In the genomic region with DNA sequence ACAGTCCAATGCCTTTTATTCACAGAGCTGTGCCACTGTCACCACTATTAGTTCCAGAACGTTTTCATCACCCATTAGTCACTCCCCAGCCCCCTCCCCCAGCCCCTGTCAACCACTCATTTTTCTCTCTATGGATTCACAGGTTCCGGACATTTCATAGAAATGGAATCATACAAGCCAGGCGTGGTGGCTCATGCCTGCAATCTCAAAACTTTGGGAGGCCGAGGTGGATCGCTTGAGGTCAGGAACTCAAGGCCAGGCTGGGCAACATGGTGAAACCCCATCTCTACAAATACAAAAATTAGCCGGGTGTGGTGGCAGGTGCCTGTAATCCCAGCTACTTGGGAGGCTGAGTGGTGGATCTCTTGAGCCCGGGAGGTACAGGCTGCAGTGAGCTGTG, we compare ENCODE assay signal across 8 cellular contexts. TPM values are rescaled to one million over a fixed set of nuclear protein-coding genes. Genes with fewer than 3 reads are reported as not detected.
DNase-seq lines count a peak whose midpoint lies in the region; ATAC-seq and TF ChIP-seq lines count a peak whose summit lies in the region.

No MANE protein-coding gene starts in this region.

- no peak for ATAC-seq in heart left ventricle
- no peak for ATAC-seq in T-helper 17 cell
- ATAC-seq in gastroesophageal sphincter, result no peak
- ATAC-seq in HG03571 (IDR thresholded peaks at IDR 0.05; ENCODE audit: unreplicated experiment), result no peak

- TF ChIP-seq EP300 in gastroesophageal sphincter (IDR thresholded peaks at IDR 0.05), result no peak

- TF ChIP-seq CTCF in left ventricle myocardium inferior (IDR thresholded peaks at IDR 0.05; ENCODE audit: borderline replicate concordance) (no peak), heart left ventricle (IDR thresholded peaks at IDR 0.05) (no peak), gastroesophageal sphincter (IDR thresholded peaks at IDR 0.05) (no peak)

- peak overlapping the region; percentile 83 for H3K27ac Mint-ChIP-seq in T-helper 17 cell

- 79 to 86% (median 82%) methylated on average over 7 of the region's 7 CpGs for WGBS in heart left ventricle, 4 donors
- 43 to 80% methylated on average over 2 to 7 of the region's 7 CpGs for WGBS in gastroesophageal sphincter (ENCODE audit: low coverage in 1 of 2), 2 donors
- WGBS in thymus, result 88% methylated on average over 7 of the region's 7 CpGs

- intact Hi-C loops in left ventricle myocardium inferior (cut with micrococcal nuclease) (no loop called here), heart left ventricle (cut with DNase I) (no loop called here)

- H3K36me3 Mint-ChIP-seq in T-helper 17 cell (ENCODE audit: low read depth), result peaks cover 3% of the 10 kb centered on the region

- peaks cover 43% of the 10 kb centered on the region for H3K4me1 ChIP-seq in left ventricle myocardium inferior
- peaks cover 0 to 37% (median 22%) of the 10 kb centered on the region in 12 donors for H3K4me1 ChIP-seq in heart left ventricle
- peaks cover 0 to 41% (median 6%) of the 10 kb centered on the region in 3 donors for H3K4me1 ChIP-seq in gastroesophageal sphincter
- peaks cover 3% of the 10 kb centered on the region for H3K4me1 ChIP-seq in thymus (ENCODE audit: control insufficient read depth, insufficient read depth, low read length)

- H3K4me3 ChIP-seq in left ventricle myocardium inferior (peak overlapping the region; percentile 86), heart left ventricle (no peak overlapping the region), gastroesophageal sphincter (no peak overlapping the region), thymus (ENCODE audit: low read length) (peak overlapping the region; percentile 98)

- TF ChIP-seq POLR2A in heart left ventricle (IDR thresholded peaks at IDR 0.05) (no peak), gastroesophageal sphincter (IDR thresholded peaks at IDR 0.05) (no peak)

- H3K27me3 ChIP-seq in left ventricle myocardium inferior (ENCODE audit: low read depth), result no peaks in the 10 kb centered on the region
- H3K27me3 ChIP-seq in heart left ventricle, result no peaks in the 10 kb centered on the region
- no peaks in the 10 kb centered on the region for H3K27me3 ChIP-seq in gastroesophageal sphincter
- no peaks in the 10 kb centered on the region for H3K27me3 ChIP-seq in thymus (ENCODE audit: control insufficient read depth, insufficient read depth)

- no peaks in the 10 kb centered on the region for H3K27me3 Mint-ChIP-seq in T-helper 17 cell

- no peaks in the 10 kb centered on the region for H3K9me3 ChIP-seq in left ventricle myocardium inferior (replicated peaks)
- no peaks in the 10 kb centered on the region for H3K9me3 ChIP-seq in heart left ventricle
- H3K9me3 ChIP-seq in T-helper 17 cell (ENCODE audit: control insufficient read depth, low read length, poor library complexity, severe bottlenecking), result no peaks in the 10 kb centered on the region
- no peaks in the 10 kb centered on the region for H3K9me3 ChIP-seq in gastroesophageal sphincter
- H3K9me3 ChIP-seq in thymus (ENCODE audit: control insufficient read depth), result no peaks in the 10 kb centered on the region

- peak overlapping the region; percentile 93 for H3K27ac ChIP-seq in left ventricle myocardium inferior (replicated peaks)
- H3K27ac ChIP-seq in heart left ventricle, result peak overlapping the region in 1 of 12 donors; percentile 85
- peak overlapping the region in 3 of 4 donors; percentile 91 to 95 (median 94) for H3K27ac ChIP-seq in gastroesophageal sphincter
- no peak overlapping the region for H3K27ac ChIP-seq in thymus (ENCODE audit: low read depth)

- H3K4me3 Mint-ChIP-seq in T-helper 17 cell, result peak overlapping the region; percentile 93

- DNase-seq in left ventricle myocardium inferior (no peak), heart left ventricle (no peak), T-helper 17 cell (no peak), cerebellar nuclear complex (lab: John Stamatoyannopoulos, UW) (no peak), dedifferentiated amniotic fluid mesenchymal stem cell (ENCODE audit: extremely low spot score) (no peak)

- peaks cover 14% of the 10 kb centered on the region for H3K4me1 Mint-ChIP-seq in T-helper 17 cell

- H3K36me3 ChIP-seq in left ventricle myocardium inferior (peaks cover 9% of the 10 kb centered on the region), heart left ventricle (peaks cover 0 to 25% (median 0%) of the 10 kb centered on the region in 9 donors), gastroesophageal sphincter (peaks cover 0 to 27% of the 10 kb centered on the region in 2 donors), thymus (ENCODE audit: control insufficient read depth, insufficient read depth) (peaks cover 22% of the 10 kb centered on the region)

RNA-seq across cellular contexts. Expression of a gene that starts 0.8 kb away (rescaled TPM):
- 67.3 TPM for total RNA-seq in left ventricle myocardium inferior
- 10 to 100 TPM; 32.7 to 96.9 (median 60.9) TPM for total RNA-seq in heart left ventricle
- polyA plus RNA-seq in heart left ventricle, result 100 to 1,000 TPM; 109 to 210 TPM
- total RNA-seq in T-helper 17 cell, result 10 to 100 TPM; 32.3 to 41.4 TPM
- 10 to 100 TPM; 26.0 to 37.3 (median 34.7) TPM for total RNA-seq in gastroesophageal sphincter
- 86.9 TPM for polyA plus RNA-seq in thymus

RNA-seq across cellular contexts. Expression of a gene that starts 19.8 kb away (rescaled TPM):
- total RNA-seq in left ventricle myocardium inferior (5.5 TPM), heart left ventricle (10 to 100 TPM in 3 of 9 donors, 1 to 10 TPM in 6; 3.8 to 20.0 (median 6.2) TPM), T-helper 17 cell (under 1 TPM; 0.55 to 0.57 TPM), gastroesophageal sphincter (10 to 100 TPM in 3 of 4 donors, 1 to 10 TPM in 1; 6.8 to 35.8 (median 19.9) TPM)
- polyA plus RNA-seq in heart left ventricle (10 to 100 TPM in 1 of 2 donors, 1 to 10 TPM in 1; 6.1 to 14.9 TPM), thymus (3.6 TPM)

RNA-seq across cellular contexts. Expression of a gene that starts 36.0 kb away (rescaled TPM):
- total RNA-seq in left ventricle myocardium inferior (17.2 TPM), heart left ventricle (10 to 100 TPM in 7 of 9 donors, 1 to 10 TPM in 2; 7.6 to 23.4 (median 12.7) TPM), T-helper 17 cell (under 1 TPM; 0.10 to 0.29 TPM), gastroesophageal sphincter (10 to 100 TPM in 1 of 4 donors, 1 to 10 TPM in 3; 5.7 to 26.9 (median 7.9) TPM)
- polyA plus RNA-seq in heart left ventricle (10 to 100 TPM in 1 of 2 donors, 1 to 10 TPM in 1; 7.7 to 14.2 TPM), thymus (3.0 TPM)

Comparison
In these comparisons a context has a peak if more than half of its experiments do, and no peak if none do; other contexts are left out.
1. H3K4me3 ChIP-seq: peak in left ventricle myocardium inferior (single experiment) and thymus (single experiment); none in heart left ventricle (0 of 12) and gastroesophageal sphincter (0 of 2).
2. RNA of a gene that starts 36.0 kb away (total RNA-seq): 17.2 TPM in left ventricle myocardium inferior (single experiment), 7.6 to 23.4 TPM in heart left ventricle and 5.7 to 26.9 TPM in gastroesophageal sphincter; 0.10 to 0.29 TPM in T-helper 17 cell; every median in the first group is over 4 times any median in the second.